In genomic region chr17:81870155-81870977, GRCh38 we compare ENCODE assay signal across 1 cellular context.
TF ChIP-seq lines count a peak whose summit lies in the region.

No MANE protein-coding gene starts in this region.

TF ChIP-seq in H1, 55 proteins besides CTCF, POLR2A, EP300 and RAD21:
- TF ChIP-seq POLR2AphosphoS5 (IDR thresholded peaks at IDR 0.05; ENCODE audit: low read depth, low read length) = peak; percentile 29; the same call in 1 of the 2 replicates
- peak; percentile 56 for TF ChIP-seq SAP30 (IDR thresholded peaks at IDR 0.05; ENCODE audit: insufficient read depth, insufficient replicate concordance, low read length)
- 0 out of 4 replicates have a peak, but pooled peaks of 1 of the 2 experiments have one; percentile 4 for TF ChIP-seq SIN3A (conservative IDR thresholded peaks at IDR 0.05 in 1 of 2, IDR thresholded peaks at IDR 0.05 in 1 of 2; ENCODE audit: low read depth in 1 of 2, low read length in 2 of 2)
- TF ChIP-seq SUZ12 (IDR thresholded peaks at IDR 0.05; ENCODE audit: low read length) = no peak
- TF ChIP-seq PHF8 (conservative IDR thresholded peaks at IDR 0.05; ENCODE audit: low read depth, low read length) = 0 out of 2 replicates have a peak, but pooled peaks have one; percentile 24
TF ChIP-seq in H1: peak in this region for 4.
